Comparison of ENCODE assay signal across 8 cellular contexts in genomic region chr17:7574176-7574953, GRCh38. TPM values are rescaled to one million over a fixed set of nuclear protein-coding genes. Genes with fewer than 3 reads are reported as not detected.
DNase-seq lines count a peak whose midpoint lies in the region; ATAC-seq and TF ChIP-seq lines count a peak whose summit lies in the region.

No MANE protein-coding gene starts in this region.

- H3K27me3 ChIP-seq in heart right ventricle, result no peaks in the 10 kb centered on the region
- no peaks in the 10 kb centered on the region for H3K27me3 ChIP-seq in lung (ENCODE audit: control insufficient read depth, insufficient read depth)
- no peaks in the 10 kb centered on the region for H3K27me3 ChIP-seq in upper lobe of right lung

- peak overlapping the region; percentile 95 to 100 (median 99) for H3K27ac ChIP-seq in heart right ventricle
- peak overlapping the region; percentile 14 to 83 for H3K27ac ChIP-seq in lung (ENCODE audit: low read depth in 1 of 2, low read length in 1 of 2)
- H3K27ac ChIP-seq in upper lobe of right lung, result peak overlapping the region; percentile 99

- ATAC-seq in heart right ventricle, result no peak
- no peak for ATAC-seq in Right ventricle myocardium inferior
- ATAC-seq in lung (ENCODE audit: insufficient read depth, low FRiP score), result no peak
- ATAC-seq in upper lobe of right lung, result no peak
- no peak for ATAC-seq in HG03520 (IDR thresholded peaks at IDR 0.05; ENCODE audit: unreplicated experiment)
- ATAC-seq in HG03045 (IDR thresholded peaks at IDR 0.05; ENCODE audit: unreplicated experiment), result no peak

- intact Hi-C loops in heart right ventricle (cut with DNase I), result loop anchor here in 2 of 10 donors (5.0 to 10.0 kb wide), 2 partner anchors 267 to 320 kb away; partner anchors contain the start of genes CTDNEP1 (in 1 of the 2), EIF5A (in 1 of the 2) and ELP5 (in 1 of the 2)
- intact Hi-C loops in Right ventricle myocardium inferior (cut with DNase I), result loop anchor here (5.0 to 10.0 kb wide), 2 partner anchors 182 to 280 kb away; partner anchors contain the start of genes CYB5D1, NAA38, PLSCR3 and TMEM88
- intact Hi-C loops in upper lobe of right lung (cut with DNase I), result no loop called here

- peaks cover 9 to 77% (median 64%) of the 10 kb centered on the region in 9 donors for H3K36me3 ChIP-seq in heart right ventricle
- H3K36me3 ChIP-seq in lung (ENCODE audit: control insufficient read depth in 2 of 2, insufficient read depth in 2 of 2, low read length in 2 of 2), result peaks cover 40 to 60% of the 10 kb centered on the region in 2 donors
- peaks cover 71% of the 10 kb centered on the region for H3K36me3 ChIP-seq in upper lobe of right lung

- in situ Hi-C loops in astrocyte of the spinal cord (cut with HindIII; ENCODE audit: low sequenced_read_pairs), result no loop called here

- peak overlapping the region; percentile 87 to 100 (median 98) for H3K4me3 ChIP-seq in heart right ventricle
- peak overlapping the region; percentile 82 for H3K4me3 ChIP-seq in astrocyte of the spinal cord (ENCODE audit: low read depth, low read length)
- peak overlapping the region; percentile 76 for H3K4me3 ChIP-seq in lung
- H3K4me3 ChIP-seq in upper lobe of right lung, result peak overlapping the region; percentile 99

- WGBS in heart right ventricle, 2 donors, result 19 to 20% methylated on average over 15 of the region's 15 CpGs
- 22 to 35% methylated on average over 15 of the region's 15 CpGs for WGBS in lung, 2 donors

- no peak for TF ChIP-seq CTCF in heart right ventricle (IDR thresholded peaks at IDR 0.05)
- no peak for TF ChIP-seq CTCF in astrocyte of the spinal cord (IDR thresholded peaks at IDR 0.05; ENCODE audit: low read depth, low read length)
- no peak for TF ChIP-seq CTCF in lung (IDR thresholded peaks at IDR 0.05; ENCODE audit: control extremely low read depth, extremely low read depth)
- no peak for TF ChIP-seq CTCF in upper lobe of right lung (IDR thresholded peaks at IDR 0.05)

- H3K9me3 ChIP-seq in heart right ventricle, result no peaks in the 10 kb centered on the region
- no peaks in the 10 kb centered on the region for H3K9me3 ChIP-seq in lung (ENCODE audit: control insufficient read depth in 2 of 2, insufficient read depth in 1 of 2, low read length in 1 of 2)
- H3K9me3 ChIP-seq in upper lobe of right lung, result no peaks in the 10 kb centered on the region

- DNase-seq in heart right ventricle (no peak), Right ventricle myocardium inferior (ENCODE audit: missing footprints) (no peak), astrocyte of the spinal cord (ENCODE audit: low read depth, low spot score) (peak; percentile 16), lung (ENCODE audit: low spot score) (no peak), upper lobe of right lung (no peak), cortex of kidney (lab: John Stamatoyannopoulos, UW) (no peak)

- H3K4me1 ChIP-seq in heart right ventricle, result peaks cover 14 to 69% (median 38%) of the 10 kb centered on the region in 9 donors
- peaks cover 7 to 9% of the 10 kb centered on the region in 2 donors for H3K4me1 ChIP-seq in lung (ENCODE audit: control insufficient read depth in 2 of 2, insufficient read depth in 2 of 2, low read length in 2 of 2)
- peaks cover 50% of the 10 kb centered on the region for H3K4me1 ChIP-seq in upper lobe of right lung

RNA-seq across cellular contexts. Expression of gene CD68, which starts 5.1 kb away (rescaled TPM):
- total RNA-seq in heart right ventricle (100 to 1,000 TPM in 1 of 10 donors, 10 to 100 TPM in 4, 1 to 10 TPM in 5; 4.7 to 128 (median 13.0) TPM), Right ventricle myocardium inferior (40.4 TPM), lung (100 to 1,000 TPM in 1 of 2 donors, 10 to 100 TPM in 1; 33.3 to 358 TPM), upper lobe of right lung (398 TPM)
- polyA plus RNA-seq in heart right ventricle (10 to 100 TPM; 15.7 to 40.0 TPM), lung (100 to 1,000 TPM; 431 to 595 TPM)

RNA-seq across cellular contexts. Expression of gene MPDU1, which starts 9.3 kb away (rescaled TPM):
- total RNA-seq in heart right ventricle (10 to 100 TPM; 20.1 to 39.8 (median 23.5) TPM), Right ventricle myocardium inferior (32.0 TPM), lung (10 to 100 TPM; 42.3 to 71.5 TPM), upper lobe of right lung (58.2 TPM)
- polyA plus RNA-seq in heart right ventricle (10 to 100 TPM; 42.8 to 64.9 TPM), lung (10 to 100 TPM; 98.1 to 99.5 TPM)

RNA-seq across cellular contexts. Expression of gene SENP3, which starts 12.6 kb away (rescaled TPM):
- total RNA-seq in heart right ventricle (10 to 100 TPM; 22.4 to 34.3 (median 27.1) TPM), Right ventricle myocardium inferior (33.0 TPM), lung (10 to 100 TPM; 34.0 to 48.3 TPM), upper lobe of right lung (57.6 TPM)
- polyA plus RNA-seq in heart right ventricle (10 to 100 TPM; 33.1 to 46.6 TPM), lung (10 to 100 TPM; 48.9 to 54.4 TPM)

RNA-seq across cellular contexts. Expression of gene SOX15, which starts 15.5 kb away (rescaled TPM):
- total RNA-seq in heart right ventricle, result 1 to 10 TPM in 6 of 10 donors, under 1 TPM in 4; 0.23 to 1.7 (median 1.2) TPM
- polyA plus RNA-seq in heart right ventricle, result 1 to 10 TPM in 1 of 2 donors, under 1 TPM in 1; 0.78 to 2.6 TPM
- total RNA-seq in Right ventricle myocardium inferior, result 0.89 TPM
- under 1 TPM in 1 of 2 donors, not detected in 1; 0.86 TPM for total RNA-seq in lung
- polyA plus RNA-seq in lung, result 1 to 10 TPM in 1 of 2 donors, under 1 TPM in 1; 0.68 to 1.1 TPM
- 0.67 TPM for total RNA-seq in upper lobe of right lung

RNA-seq across cellular contexts. Expression of gene TNFSF13, which starts 15.8 kb away (rescaled TPM):
- 10 to 100 TPM in 2 of 10 donors, 1 to 10 TPM in 8; 4.1 to 25.0 (median 6.9) TPM for total RNA-seq in heart right ventricle
- 1 to 10 TPM; 7.5 to 8.0 TPM for polyA plus RNA-seq in heart right ventricle
- total RNA-seq in Right ventricle myocardium inferior, result 13.5 TPM
- 100 to 1,000 TPM in 1 of 2 donors, 10 to 100 TPM in 1; 48.7 to 140 TPM for total RNA-seq in lung
- 100 to 1,000 TPM in 1 of 2 donors, 10 to 100 TPM in 1; 86.0 to 101 TPM for polyA plus RNA-seq in lung
- total RNA-seq in upper lobe of right lung, result 101 TPM

Comparison
In these comparisons a context has a peak if more than half of its experiments do, and no peak if none do; other contexts are left out.
1. H3K27ac ChIP-seq: peak in every context shown above with its lines; median percentile 99 in heart right ventricle; 99 in upper lobe of right lung; 48 in lung.